In the genomic region with DNA sequence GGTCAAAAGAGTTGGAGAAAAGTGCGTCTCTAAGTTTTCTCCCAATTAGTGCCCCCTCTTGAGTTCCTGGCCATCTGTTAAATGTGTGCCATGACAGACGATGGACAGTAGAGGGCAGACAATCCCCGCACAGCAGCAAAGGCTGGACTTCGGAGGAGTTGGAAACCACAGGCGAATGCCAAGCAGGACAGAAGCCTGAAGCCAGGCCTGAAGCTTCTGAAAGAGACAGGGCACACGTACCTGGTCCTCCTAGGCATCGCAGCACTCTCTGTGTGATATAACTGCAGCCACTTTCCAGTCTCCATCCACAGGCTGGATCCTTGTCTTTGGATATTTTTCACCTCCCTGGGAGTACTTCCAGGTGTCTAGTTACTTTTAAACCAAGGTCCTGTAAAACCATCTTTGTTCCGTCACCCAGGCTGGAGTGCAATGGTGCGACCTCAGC, we compare ENCODE assay signal across 8 cellular contexts. TPM values are rescaled to one million over a fixed set of nuclear protein-coding genes. Genes with fewer than 3 reads are reported as not detected.
DNase-seq lines count a peak whose midpoint lies in the region; ATAC-seq and TF ChIP-seq lines count a peak whose summit lies in the region.

No MANE protein-coding gene starts in this region.

- H4K20me1 ChIP-seq in PC-9 (ENCODE audit: insufficient read depth) (no peaks in the 10 kb centered on the region), osteoblast (ENCODE audit: insufficient read depth, low read length) (no peaks in the 10 kb centered on the region)

- peak; percentile 70 for ATAC-seq in activated naive CD8-positive, alpha-beta T cell treated with anti-CD3 and anti-CD28 coated beads, Interleukin-2, amount 10 ng/mL, durations not matched to agents 7 days and 5 days (ENCODE audit: low read depth)
- no peak for ATAC-seq in GM21737 (IDR thresholded peaks at IDR 0.05; ENCODE audit: unreplicated experiment)
- no peak for ATAC-seq in HG03135 (IDR thresholded peaks at IDR 0.05; ENCODE audit: unreplicated experiment)

- no peaks in the 10 kb centered on the region for H3K36me3 ChIP-seq in PC-9 (ENCODE audit: low read depth)
- no peaks in the 10 kb centered on the region for H3K36me3 ChIP-seq in osteoblast (ENCODE audit: insufficient read depth, low read length)

- BruUV-seq in PC-9 (replicated peaks; lab: Mats Ljungman, UMichigan), result no TSS peak

- DNase-seq in DMS53 (lab: John Stamatoyannopoulos, UW) (peak; percentile 90), HT1080 (ENCODE audit: low read depth) (peak; percentile 65), PC-9 (peak; percentile 67 to 84), head of caudate nucleus (peak; percentile 41 to 88 (median 72)), osteoblast (ENCODE audit: insufficient read length, low spot score, missing footprints) (peak; percentile 91)
- no peak for DNase-seq in activated naive CD8-positive, alpha-beta T cell treated with anti-CD3 and anti-CD28 coated beads, Interleukin-2, amount 10 ng/mL, durations not matched to agents 7 days and 5 days

- H3K9me3 Mint-ChIP-seq in activated naive CD8-positive, alpha-beta T cell treated with anti-CD3 and anti-CD28 coated beads, Interleukin-2, amount 10 ng/mL, durations not matched to agents 7 days and 5 days, result no peaks in the 10 kb centered on the region

- H2AFZ ChIP-seq in PC-9 (no peak overlapping the region), osteoblast (ENCODE audit: low read length) (no peak overlapping the region)

- peaks cover 37% of the 10 kb centered on the region for H3K4me1 ChIP-seq in PC-9 (replicated peaks; ENCODE audit: insufficient read depth)
- H3K4me1 ChIP-seq in osteoblast (ENCODE audit: insufficient read depth, low read length), result no peaks in the 10 kb centered on the region

- CTCF ChIA-PET in PC-9 (lab: Charles Lee), result interaction anchor here (0.6 to 1.3 kb wide), 3 partner anchors 87 to 475 kb away, joined by 4 to 18 read pairs (median 4); no protein-coding TSS in a partner anchor

- POLR2A ChIA-PET in PC-9 (lab: Charles Lee; ENCODE audit: unreplicated experiment), result interaction anchor here (0.5 to 0.6 kb wide), 4 partner anchors 8 to 380 kb away, joined by 3 read pairs; no protein-coding TSS in a partner anchor
- POLR2A ChIA-PET in activated naive CD8-positive, alpha-beta T cell treated with anti-CD3 and anti-CD28 coated beads, Interleukin-2, amount 10 ng/mL, durations not matched to agents 7 days and 5 days (lab: Charles Lee), result no interaction called here

- H3K4me2 ChIP-seq in PC-9 (no peak overlapping the region), osteoblast (ENCODE audit: insufficient read depth, low read length) (no peak overlapping the region)

- peaks cover 17% of the 10 kb centered on the region for H3K4me1 Mint-ChIP-seq in activated naive CD8-positive, alpha-beta T cell treated with anti-CD3 and anti-CD28 coated beads, Interleukin-2, amount 10 ng/mL, durations not matched to agents 7 days and 5 days

- H3K9me3 ChIP-seq in PC-9 (ENCODE audit: insufficient read depth, low read depth) (no peaks in the 10 kb centered on the region), osteoblast (ENCODE audit: low read depth, low read length) (no peaks in the 10 kb centered on the region)

- H3K27me3 ChIP-seq in PC-9 (ENCODE audit: insufficient read depth, low read depth), result no peaks in the 10 kb centered on the region
- peaks cover 41% of the 10 kb centered on the region for H3K27me3 ChIP-seq in osteoblast (ENCODE audit: insufficient read depth, low read length)

- TF ChIP-seq CTCF in PC-9 (conservative IDR thresholded peaks at IDR 0.05) (peak; percentile 96), osteoblast (IDR thresholded peaks at IDR 0.05; ENCODE audit: extremely low read depth, low read depth, low read length) (peak; percentile 95)

- H3K4me3 Mint-ChIP-seq in activated naive CD8-positive, alpha-beta T cell treated with anti-CD3 and anti-CD28 coated beads, Interleukin-2, amount 10 ng/mL, durations not matched to agents 7 days and 5 days, result no peak overlapping the region

- H3K27ac Mint-ChIP-seq in activated naive CD8-positive, alpha-beta T cell treated with anti-CD3 and anti-CD28 coated beads, Interleukin-2, amount 10 ng/mL, durations not matched to agents 7 days and 5 days, result no peak overlapping the region

- H3K9me2 ChIP-seq in PC-9 (ENCODE audit: insufficient read depth), result no peaks in the 10 kb centered on the region

- H3K27me3 Mint-ChIP-seq in activated naive CD8-positive, alpha-beta T cell treated with anti-CD3 and anti-CD28 coated beads, Interleukin-2, amount 10 ng/mL, durations not matched to agents 7 days and 5 days, result peaks cover 8% of the 10 kb centered on the region

- H3K79me2 ChIP-seq in PC-9 (ENCODE audit: low read depth) (no peaks in the 10 kb centered on the region), osteoblast (ENCODE audit: insufficient read depth, low read length) (no peaks in the 10 kb centered on the region)

- intact Hi-C loops in PC-9 (cut with micrococcal nuclease; ENCODE audit: unreplicated experiment), result loop anchor here (1.0 to 5.0 kb wide), 5 partner anchors 46 to 470 kb away; partner anchors contain the start of gene SLC13A5
- intact Hi-C loops in head of caudate nucleus (cut with DNase I), result no loop called here

- no peak overlapping the region for H3K27ac ChIP-seq in PC-9
- H3K27ac ChIP-seq in osteoblast (ENCODE audit: low read depth, low read length), result no peak overlapping the region

- H3K4me3 ChIP-seq in PC-9 (no peak overlapping the region), osteoblast (ENCODE audit: insufficient read depth, low read length) (no peak overlapping the region)

- peaks cover 4% of the 10 kb centered on the region for H3K36me3 Mint-ChIP-seq in activated naive CD8-positive, alpha-beta T cell treated with anti-CD3 and anti-CD28 coated beads, Interleukin-2, amount 10 ng/mL, durations not matched to agents 7 days and 5 days

- H3F3A ChIP-seq in PC-9 (ENCODE audit: insufficient read depth, low read depth), result peaks cover 43% of the 10 kb centered on the region

RNA-seq across cellular contexts. Expression of gene C17orf100, which starts 14.5 kb away (rescaled TPM):
- total RNA-seq in HT1080 (2014; rRNA removed; shearing (Covaris generic)), result 0.23 and 0.31 TPM in 2 replicates
- polyA plus RNA-seq in HT1080 (2015; cell fraction: cytosol; rRNA removed), result 4.0 and 5.4 TPM in 2 replicates
- polyA plus RNA-seq in HT1080 (2015; cell fraction: nucleus; rRNA removed), result 1.6 and 2.2 TPM in 2 replicates
- total RNA-seq in PC-9 (2021), result 2.3 and 4.4 TPM in 2 replicates
- total RNA-seq in activated naive CD8-positive, alpha-beta T cell treated with anti-CD3 and anti-CD28 coated beads, Interleukin-2, amount 10 ng/mL, durations not matched to agents 7 days and 5 days, result 1 to 10 TPM; 2.0 to 2.5 TPM
- total RNA-seq in osteoblast, result 0.29 and 0.72 TPM in 2 replicates

RNA-seq across cellular contexts. Expression of gene MED31, which starts 14.7 kb away (rescaled TPM):
- 37.8 and 48.5 TPM in 2 replicates for total RNA-seq in HT1080 (2014; rRNA removed; shearing (Covaris generic))
- 13.9 and 16.0 TPM in 2 replicates for polyA plus RNA-seq in HT1080 (2015; cell fraction: cytosol; rRNA removed)
- 14.5 and 18.6 TPM in 2 replicates for polyA plus RNA-seq in HT1080 (2015; cell fraction: nucleus; rRNA removed)
- total RNA-seq in PC-9 (2021), result 19.2 and 41.4 TPM in 2 replicates
- 10 to 100 TPM; 23.1 to 23.2 TPM for total RNA-seq in activated naive CD8-positive, alpha-beta T cell treated with anti-CD3 and anti-CD28 coated beads, Interleukin-2, amount 10 ng/mL, durations not matched to agents 7 days and 5 days
- 5.4 and 9.1 TPM in 2 replicates for total RNA-seq in osteoblast

RNA-seq across cellular contexts. Expression of gene TXNDC17, which starts 25.2 kb away (rescaled TPM):
- total RNA-seq in HT1080 (2014; rRNA removed; shearing (Covaris generic)), result 108 and 116 TPM in 2 replicates
- 221 and 347 TPM in 2 replicates for polyA plus RNA-seq in HT1080 (2015; cell fraction: cytosol; rRNA removed)
- 74.1 and 97.9 TPM in 2 replicates for polyA plus RNA-seq in HT1080 (2015; cell fraction: nucleus; rRNA removed)
- 103 and 114 TPM in 2 replicates for total RNA-seq in PC-9 (2021)
- 10 to 100 TPM; 52.7 to 54.6 TPM for total RNA-seq in activated naive CD8-positive, alpha-beta T cell treated with anti-CD3 and anti-CD28 coated beads, Interleukin-2, amount 10 ng/mL, durations not matched to agents 7 days and 5 days
- total RNA-seq in osteoblast, result 70.6 and 79.0 TPM in 2 replicates

RNA-seq across cellular contexts. Expression of gene KIAA0753, which starts 25.6 kb away (rescaled TPM):
- total RNA-seq in HT1080 (2014; rRNA removed; shearing (Covaris generic)), result 14.0 and 14.2 TPM in 2 replicates
- 10.1 and 11.2 TPM in 2 replicates for polyA plus RNA-seq in HT1080 (2015; cell fraction: cytosol; rRNA removed)
- 27.9 TPM in 2 replicates for polyA plus RNA-seq in HT1080 (2015; cell fraction: nucleus; rRNA removed)
- total RNA-seq in PC-9 (2021), result 34.1 and 47.0 TPM in 2 replicates
- total RNA-seq in activated naive CD8-positive, alpha-beta T cell treated with anti-CD3 and anti-CD28 coated beads, Interleukin-2, amount 10 ng/mL, durations not matched to agents 7 days and 5 days, result 10 to 100 TPM; 17.0 to 18.2 TPM
- 17.0 and 23.6 TPM in 2 replicates for total RNA-seq in osteoblast

RNA-seq across cellular contexts. Expression of gene SLC13A5, which starts 47.1 kb away (rescaled TPM):
- total RNA-seq in HT1080 (2014; rRNA removed; shearing (Covaris generic)), result not detected in 2 replicates
- polyA plus RNA-seq in HT1080 (2015; cell fraction: cytosol; rRNA removed), result not detected in 2 replicates
- polyA plus RNA-seq in HT1080 (2015; cell fraction: nucleus; rRNA removed), result not detected in 2 replicates
- total RNA-seq in PC-9 (2021) (0.92 and 2.0 TPM in 2 replicates), osteoblast (not detected in 2 replicates)
- total RNA-seq in activated naive CD8-positive, alpha-beta T cell treated with anti-CD3 and anti-CD28 coated beads, Interleukin-2, amount 10 ng/mL, durations not matched to agents 7 days and 5 days, result not detected
